ENCODE assay signal across 13 cellular contexts in genomic region chrX:4263005-4263404, GRCh38.
DNase-seq lines count a peak whose midpoint lies in the region; ATAC-seq, FAIRE-seq and TF ChIP-seq lines count a peak whose summit lies in the region.
"Had no signal": no experiment of that assay in that cellular context is flagged by ENCODE, and none has a peak within 500 bp of the region (broad histone marks: within the 10 kb centered on the region; RNA-seq: fewer than 3 reads in every experiment).

No MANE protein-coding gene starts in this region.

- TF ChIP-seq POLR2A in A549 (IDR thresholded peaks at IDR 0.05; ENCODE audit: low read length) = no peak

- TF ChIP-seq RAD21 in A549 (conservative IDR thresholded peaks at IDR 0.05 in 1 of 2, IDR thresholded peaks at IDR 0.05 in 1 of 2) = no peak

- no peak overlapping the region for H3K27ac ChIP-seq in A549
- H3K27ac ChIP-seq in tibial artery = no peak overlapping the region
- H3K27ac ChIP-seq in psoas muscle = no peak overlapping the region
- H3K27ac ChIP-seq: neutrophil had no signal

- H3K9me3 ChIP-seq in A549 (no peaks in the 10 kb centered on the region), tibial artery (no peaks in the 10 kb centered on the region), psoas muscle (no peaks in the 10 kb centered on the region)
- H3K9me3 ChIP-seq: neutrophil had no signal

- H3K4me1 Mint-ChIP-seq in activated CD4-positive, alpha-beta T cell treated with anti-CD3 and anti-CD28 coated beads, Interleukin-2, amount 10 ng/mL, durations not matched to agents 7 days and 5 days = no peaks in the 10 kb centered on the region
- no peaks in the 10 kb centered on the region for H3K4me1 Mint-ChIP-seq in activated T-helper 17 cell treated with anti-CD3 and anti-CD28 coated beads, Interleukin-2, amount 50 U/mL, for 72 hours

- no peaks in the 10 kb centered on the region for H3K36me3 Mint-ChIP-seq in activated CD4-positive, alpha-beta T cell treated with anti-CD3 and anti-CD28 coated beads, Interleukin-2, amount 10 ng/mL, durations not matched to agents 7 days and 5 days (ENCODE audit: low read depth)
- H3K36me3 Mint-ChIP-seq in activated T-helper 17 cell treated with anti-CD3 and anti-CD28 coated beads, Interleukin-2, amount 50 U/mL, for 72 hours (ENCODE audit: low read depth) = no peaks in the 10 kb centered on the region
- H3K36me3 Mint-ChIP-seq: CD4-positive, CD25-positive, alpha-beta regulatory T cell had no signal

- DNase-seq in A549 (ENCODE audit: low read depth in 1 of 2, low spot score in 1 of 2) (peak; percentile 1 to 3), NCI-H526 treated with DMSO at 0.1 percent for 48 hours (lab: John Stamatoyannopoulos, UW) (peak; percentile 14), epithelial cell of proximal tubule (ENCODE audit: low read depth) (no peak), tibial artery (no peak), psoas muscle (no peak)
- no peak for DNase-seq in activated CD4-positive, alpha-beta T cell treated with anti-CD3 and anti-CD28 coated beads, Interleukin-2, amount 10 ng/mL, durations not matched to agents 7 days and 5 days
- DNase-seq: activated naive CD4-positive, alpha-beta T cell treated with Interleukin-2 at 50 U/mL for 16 hours; CD4-positive, CD25-positive, alpha-beta regulatory T cell; hypothalamus had no signal

- FAIRE-seq in A549 (lab: Jason Lieb, UNC) = no peak

- CTCF ChIA-PET in A549 (lab: Yijun Ruan, JAX) = no interaction called here
- CTCF ChIA-PET in activated CD4-positive, alpha-beta T cell treated with anti-CD3 and anti-CD28 coated beads, Interleukin-2, amount 10 ng/mL, durations not matched to agents 7 days and 5 days (lab: Charles Lee) = no interaction called here

- H3K4me2 ChIP-seq in A549 = no peak overlapping the region

- H3K27me3 Mint-ChIP-seq in activated CD4-positive, alpha-beta T cell treated with anti-CD3 and anti-CD28 coated beads, Interleukin-2, amount 10 ng/mL, durations not matched to agents 7 days and 5 days = no peaks in the 10 kb centered on the region
- no peaks in the 10 kb centered on the region for H3K27me3 Mint-ChIP-seq in activated T-helper 17 cell treated with anti-CD3 and anti-CD28 coated beads, Interleukin-2, amount 50 U/mL, for 72 hours
- H3K27me3 Mint-ChIP-seq: CD4-positive, CD25-positive, alpha-beta regulatory T cell had no signal

- H3K27me3 ChIP-seq in tibial artery (no peaks in the 10 kb centered on the region), psoas muscle (ENCODE audit: insufficient read depth in 3 of 3, low read length in 2 of 3) (no peaks in the 10 kb centered on the region)
- H3K27me3 ChIP-seq: neutrophil had no signal

- no peaks in the 10 kb centered on the region for H3K36me3 ChIP-seq in tibial artery
- no peaks in the 10 kb centered on the region for H3K36me3 ChIP-seq in psoas muscle (ENCODE audit: insufficient read depth in 1 of 2, low read depth in 1 of 2)
- H3K36me3 ChIP-seq: neutrophil had no signal

- H3K4me1 ChIP-seq in A549 (no peaks in the 10 kb centered on the region), tibial artery (no peaks in the 10 kb centered on the region), psoas muscle (no peaks in the 10 kb centered on the region)

- H3K4me3 ChIP-seq in A549 = no peak overlapping the region
- H3K4me3 ChIP-seq in epithelial cell of proximal tubule (ENCODE audit: low read depth, low read length) = no peak overlapping the region
- no peak overlapping the region for H3K4me3 ChIP-seq in tibial artery
- H3K4me3 ChIP-seq in psoas muscle = no peak overlapping the region

- no peak overlapping the region for H3K4me3 Mint-ChIP-seq in activated CD4-positive, alpha-beta T cell treated with anti-CD3 and anti-CD28 coated beads, Interleukin-2, amount 10 ng/mL, durations not matched to agents 7 days and 5 days
- H3K4me3 Mint-ChIP-seq in activated T-helper 17 cell treated with anti-CD3 and anti-CD28 coated beads, Interleukin-2, amount 50 U/mL, for 72 hours = no peak overlapping the region

- intact Hi-C loops in tibial artery (cut with DNase I; ENCODE audit: low total_unique reads) = no loop called here
- intact Hi-C loops in psoas muscle (cut with DNase I) = no loop called here

- H3K27ac Mint-ChIP-seq in activated CD4-positive, alpha-beta T cell treated with anti-CD3 and anti-CD28 coated beads, Interleukin-2, amount 10 ng/mL, durations not matched to agents 7 days and 5 days = no peak overlapping the region
- H3K27ac Mint-ChIP-seq in activated T-helper 17 cell treated with anti-CD3 and anti-CD28 coated beads, Interleukin-2, amount 50 U/mL, for 72 hours = no peak overlapping the region
- H3K27ac Mint-ChIP-seq: CD4-positive, CD25-positive, alpha-beta regulatory T cell had no signal

- 42% methylated on average over 7 of the region's 7 CpGs for WGBS in A549 (ENCODE audit: missing lambda C conversion rate)
- WGBS in psoas muscle, 3 donors = 30 to 32% (median 30%) methylated on average over 7 of the region's 7 CpGs

- H3K9me3 Mint-ChIP-seq in activated CD4-positive, alpha-beta T cell treated with anti-CD3 and anti-CD28 coated beads, Interleukin-2, amount 10 ng/mL, durations not matched to agents 7 days and 5 days = no peaks in the 10 kb centered on the region
- no peaks in the 10 kb centered on the region for H3K9me3 Mint-ChIP-seq in activated T-helper 17 cell treated with anti-CD3 and anti-CD28 coated beads, Interleukin-2, amount 50 U/mL, for 72 hours

- peak in 1 of 2 experiments; percentile 58; a peak in 2 of 6 replicates for ATAC-seq in A549
- ATAC-seq in GM19351 (IDR thresholded peaks at IDR 0.05; ENCODE audit: unreplicated experiment) = peak; percentile 65
- ATAC-seq in psoas muscle = no peak
- ATAC-seq in activated T-helper 17 cell treated with anti-CD3 and anti-CD28 coated beads, Interleukin-2, amount 50 U/mL, for 72 hours (replicated peaks) = no peak
- ATAC-seq: activated CD4-positive, CD25-positive, alpha-beta regulatory T cell treated with anti-CD3 and anti-CD28 coated beads, Interleukin-2, amount 50 U/mL, for 24 hours had no signal

- TF ChIP-seq EP300 in A549 (IDR thresholded peaks at IDR 0.05) = no peak

- POLR2A ChIA-PET in A549 (lab: Yijun Ruan, JAX) = no interaction called here
- POLR2A ChIA-PET in activated CD4-positive, alpha-beta T cell treated with anti-CD3 and anti-CD28 coated beads, Interleukin-2, amount 10 ng/mL, durations not matched to agents 7 days and 5 days (lab: Charles Lee) = no interaction called here

- no peak for TF ChIP-seq CTCF in A549 (IDR thresholded peaks at IDR 0.05)
- peak; percentile 34 for TF ChIP-seq CTCF in epithelial cell of proximal tubule (conservative IDR thresholded peaks at IDR 0.05; ENCODE audit: low read depth, low read length)
- TF ChIP-seq CTCF in tibial artery (IDR thresholded peaks at IDR 0.05) = no peak
- no peak for TF ChIP-seq CTCF in psoas muscle (IDR thresholded peaks at IDR 0.05)

TF ChIP-seq in A549, 52 proteins besides CTCF, POLR2A, EP300 and RAD21:
- no peak for TF ChIP-seq ELK1 (IDR thresholded peaks at IDR 0.05; ENCODE audit: low read depth, low read length)
- TF ChIP-seq ATOH8 (CRISPR knock-in tag; IDR thresholded peaks at IDR 0.05; ENCODE audit: low read depth) = no peak
- no peak for TF ChIP-seq JUNB (IDR thresholded peaks at IDR 0.05)
- no peak for TF ChIP-seq MAFK (IDR thresholded peaks at IDR 0.05; ENCODE audit: partially characterized antibody)
- no peak for TF ChIP-seq CBX8 (IDR thresholded peaks at IDR 0.05)
- TF ChIP-seq NR3C1 (IDR thresholded peaks at IDR 0.05) = no peak
- TF ChIP-seq CHD2 (IDR thresholded peaks at IDR 0.05; ENCODE audit: low read length, partially characterized antibody) = no peak
- TF ChIP-seq MYC (IDR thresholded peaks at IDR 0.05; ENCODE audit: borderline replicate concordance, low read length) = no peak
- TF ChIP-seq RNF2 (IDR thresholded peaks at IDR 0.05; ENCODE audit: borderline replicate concordance, low read depth) = no peak
- no peak for TF ChIP-seq ZNF302 (CRISPR knock-in tag; IDR thresholded peaks at IDR 0.05)
TF ChIP-seq in A549: peak in this region for 0.

Comparison
In these comparisons a context has a peak if more than half of its experiments do, and no peak if none do; other contexts are left out.
1. DNase-seq: peak in A549 (2 of 2) and NCI-H526 treated with DMSO at 0.1 percent for 48 hours (single experiment); none in epithelial cell of proximal tubule (single experiment), activated CD4-positive, alpha-beta T cell treated with anti-CD3 and anti-CD28 coated beads, Interleukin-2, amount 10 ng/mL, durations not matched to agents 7 days and 5 days (single experiment), tibial artery (0 of 2) and psoas muscle (0 of 2).